9 cellular contexts compared by ENCODE assay signal in the genomic region with DNA sequence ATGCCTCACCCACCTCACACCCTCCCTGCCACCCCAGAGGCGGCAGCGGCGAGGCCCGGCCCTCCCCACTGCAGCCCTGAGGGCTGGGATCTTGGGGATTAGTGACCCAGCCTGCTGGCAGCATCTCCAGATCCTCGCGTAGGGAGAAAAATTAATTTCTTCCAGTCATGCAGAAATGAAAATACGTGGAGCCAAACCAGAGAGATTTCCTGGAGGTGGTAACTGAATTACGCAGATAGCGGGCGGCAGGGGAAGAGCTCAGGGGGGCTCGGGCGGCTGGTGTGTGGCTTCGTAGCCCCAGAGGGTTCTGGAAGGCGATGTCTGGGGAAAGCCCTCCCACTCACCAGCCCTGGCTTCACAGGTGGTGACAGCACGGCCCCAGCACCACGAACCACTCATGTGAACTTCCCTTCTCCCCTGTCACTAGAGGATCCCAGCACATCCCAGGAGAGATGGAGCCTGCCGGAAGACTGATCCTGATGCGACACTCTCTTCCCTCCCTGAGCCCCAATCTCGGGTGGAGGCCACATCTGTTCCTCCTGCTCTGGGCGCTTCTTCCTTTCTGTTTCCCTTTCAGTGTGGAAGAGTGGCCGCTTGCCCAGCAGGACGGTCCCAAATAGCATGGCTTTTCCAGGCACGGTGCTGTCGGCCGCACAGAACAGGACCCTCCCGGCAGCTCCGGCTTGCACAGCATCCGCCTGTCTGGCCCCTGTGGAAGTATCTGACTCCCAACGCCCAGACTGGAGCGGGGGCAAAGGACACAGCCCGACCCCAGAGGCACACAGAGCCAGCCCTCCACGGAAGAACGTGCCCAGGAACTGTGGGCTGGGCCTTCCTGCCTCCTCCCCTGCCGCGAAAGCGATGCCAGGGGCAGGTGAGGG. TPM values are rescaled to one million over a fixed set of nuclear protein-coding genes. Genes with fewer than 3 reads are reported as not detected.
DNase-seq lines count a peak whose midpoint lies in the region; ATAC-seq and TF ChIP-seq lines count a peak whose summit lies in the region.
"Had no signal": no experiment of that assay in that cellular context is flagged by ENCODE, and none has a peak within 500 bp of the region (broad histone marks: within the 10 kb centered on the region; RNA-seq: fewer than 3 reads in every experiment).

No MANE protein-coding gene starts in this region.

- H3F3A ChIP-seq in neural progenitor cell (ENCODE audit: low read depth), result peaks cover 19% of the 10 kb centered on the region

- H3K79me2 ChIP-seq in ACC112 (ENCODE audit: control insufficient read depth, insufficient read depth, low read length, unreplicated experiment) (no peaks in the 10 kb centered on the region), neural progenitor cell (ENCODE audit: low read depth) (no peaks in the 10 kb centered on the region)

- ATAC-seq in HG03108 (IDR thresholded peaks at IDR 0.05; ENCODE audit: unreplicated experiment), result no peak

- no peak overlapping the region for H3K4me2 ChIP-seq in neural progenitor cell

- H3K4me1 Mint-ChIP-seq in neural progenitor cell, result peaks cover 9% of the 10 kb centered on the region

- H3K9ac ChIP-seq in duodenal mucosa (ENCODE audit: low read depth in 1 of 2, low read length in 2 of 2), result no peak overlapping the region
- H3K9ac ChIP-seq in neural progenitor cell, result no peak overlapping the region

- DNase-seq in Jurkat, Clone E6-1 (ENCODE audit: low read depth, low spot score), result no peak
- no peak for DNase-seq in neural progenitor cell (ENCODE audit: low spot score)
- DNase-seq in HUDEP-2 (lab: John Stamatoyannopoulos, UW; ENCODE audit: unreplicated experiment in 76 of 76), result no peak
- no peak for DNase-seq in SW480 (ENCODE audit: low spot score)
- no peak for DNase-seq in GF-D8 (lab: John Stamatoyannopoulos, UW)
- DNase-seq: NCI-H146 had no signal

- H3K4me3 ChIP-seq in ACC112 (ENCODE audit: low read depth, low read length) (peak overlapping the region; percentile 69), duodenal mucosa (ENCODE audit: low read depth in 1 of 2, low read length in 2 of 2) (peak overlapping the region; percentile 50 to 59), neural progenitor cell (no peak overlapping the region)
- peak overlapping the region; percentile 67 for H3K4me3 ChIP-seq in Jurkat, Clone E6-1 (ENCODE audit: low read length)

- peak overlapping the region; percentile 50 for H2AFZ ChIP-seq in ACC112 (ENCODE audit: low read length, unreplicated experiment)
- H2AFZ ChIP-seq in neural progenitor cell (replicated peaks), result no peak overlapping the region

- H3K27ac ChIP-seq in ACC112 (ENCODE audit: low read depth, low read length) (no peak overlapping the region), duodenal mucosa (ENCODE audit: low read depth, low read length) (no peak overlapping the region), neural progenitor cell (no peak overlapping the region)

- H3K27me3 Mint-ChIP-seq in neural progenitor cell (ENCODE audit: insufficient read depth, low read depth), result peaks cover 23% of the 10 kb centered on the region

- TF ChIP-seq CTCF in neural progenitor cell (IDR thresholded peaks at IDR 0.05), result no peak

- H3K4me3 Mint-ChIP-seq in neural progenitor cell, result peak overlapping the region; percentile 72

- H3K4me1 ChIP-seq in ACC112 (ENCODE audit: control insufficient read depth, insufficient read depth, low read length, unreplicated experiment) (peaks cover 2% of the 10 kb centered on the region), duodenal mucosa (ENCODE audit: control insufficient read depth in 1 of 2, insufficient read depth in 2 of 2, low read length in 2 of 2) (peaks cover 9 to 41% of the 10 kb centered on the region in 2 donors), neural progenitor cell (no peaks in the 10 kb centered on the region)

- H3K27me3 ChIP-seq in ACC112 (ENCODE audit: insufficient read depth, low read length) (peaks cover 67% of the 10 kb centered on the region), duodenal mucosa (ENCODE audit: control insufficient read depth in 1 of 2, insufficient read depth in 2 of 2, low read length in 2 of 2) (peaks cover 17 to 26% of the 10 kb centered on the region in 2 donors), neural progenitor cell (peaks cover 72% of the 10 kb centered on the region)

- no peaks in the 10 kb centered on the region for H3K9me3 Mint-ChIP-seq in neural progenitor cell

- peaks cover 10% of the 10 kb centered on the region for H4K20me1 ChIP-seq in neural progenitor cell (ENCODE audit: low read depth)

- H3K36me3 ChIP-seq in ACC112 (ENCODE audit: insufficient read depth, low read length) (no peaks in the 10 kb centered on the region), duodenal mucosa (ENCODE audit: control insufficient read depth in 1 of 2, insufficient read depth in 2 of 2, low read length in 2 of 2) (no peaks in the 10 kb centered on the region), neural progenitor cell (no peaks in the 10 kb centered on the region)

- H3K36me3 Mint-ChIP-seq in neural progenitor cell, result no peaks in the 10 kb centered on the region

- no peak overlapping the region for H3K27ac Mint-ChIP-seq in neural progenitor cell

- H3K9me3 ChIP-seq in duodenal mucosa (ENCODE audit: control insufficient read depth in 1 of 2, low read length in 2 of 2), result no peaks in the 10 kb centered on the region
- H3K9me3 ChIP-seq in neural progenitor cell (ENCODE audit: low read depth), result no peaks in the 10 kb centered on the region

RNA-seq across cellular contexts. Expression of a gene that starts 37.8 kb away (rescaled TPM):
- polyA plus RNA-seq in Jurkat, Clone E6-1 (2012; ENCODE audit: insufficient read depth, insufficient read length), result 33.8 TPM
- 0.15 and 0.22 TPM in 2 replicates for total RNA-seq in neural progenitor cell (ENCODE audit: low replicate concordance)
